ENCODE assay signal across 10 cellular contexts in the genomic region with DNA sequence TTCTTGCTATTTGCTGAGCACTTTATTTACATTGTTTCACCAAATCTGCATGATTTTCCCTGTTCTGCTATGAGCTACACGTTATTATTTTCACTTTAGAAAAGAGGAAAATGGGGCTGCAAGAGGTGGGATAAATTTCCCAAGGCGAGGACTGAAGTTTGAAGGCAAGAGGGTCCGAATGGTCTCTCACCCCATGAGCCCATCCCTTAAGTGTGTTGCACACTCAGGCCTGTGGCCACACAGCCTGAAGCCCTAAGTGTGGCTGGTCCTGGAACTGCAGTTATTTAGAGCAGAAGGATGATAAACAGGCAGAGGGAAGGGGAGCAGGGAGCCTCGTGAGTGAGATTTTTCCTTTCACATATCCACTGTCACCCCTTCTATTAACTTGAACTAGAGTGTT. TPM values are rescaled to one million over a fixed set of nuclear protein-coding genes. Genes with fewer than 3 reads are reported as not detected.
DNase-seq lines count a peak whose midpoint lies in the region; ATAC-seq and TF ChIP-seq lines count a peak whose summit lies in the region.
"Had no signal": no experiment of that assay in that cellular context is flagged by ENCODE, and none has a peak within 500 bp of the region (broad histone marks: within the 10 kb centered on the region; RNA-seq: fewer than 3 reads in every experiment).

No MANE protein-coding gene starts in this region.

- peak in 1 of 2 donors; percentile 41 for TF ChIP-seq RAD21 in liver (IDR thresholded peaks at IDR 0.05)

- no peak for ATAC-seq in GM21515 (IDR thresholded peaks at IDR 0.05; ENCODE audit: unreplicated experiment)
- ATAC-seq: body of pancreas had no signal

- no peak overlapping the region for H3K9ac ChIP-seq in liver (ENCODE audit: low read depth in 1 of 2, low read length in 2 of 2)

- in situ Hi-C loops in astrocyte of the spinal cord (cut with HindIII; ENCODE audit: low sequenced_read_pairs), result no loop called here

- DNase-seq in D341Med (ENCODE audit: low spot score), result peak; percentile 50
- peak; percentile 7 to 54 for DNase-seq in Kasumi-1 (lab: John Stamatoyannopoulos, UW)
- DNase-seq in astrocyte of the spinal cord (ENCODE audit: low read depth, low spot score), result no peak
- no peak for DNase-seq in T-helper 1 cell
- no peak for DNase-seq in NCI-H2107 treated with DMSO at 0.1 percent for 48 hours (lab: John Stamatoyannopoulos, UW; ENCODE audit: unreplicated experiment)
- no peak for DNase-seq in KG1 (lab: John Stamatoyannopoulos, UW)
- DNase-seq: activated T-cell treated with anti-CD3 and anti-CD28 coated beads, Interleukin-2, amount 50 U/mL, for 1 hour; body of pancreas had no signal

- no peaks in the 10 kb centered on the region for H3K9me3 ChIP-seq in liver (ENCODE audit: control insufficient read depth in 4 of 4, low read length in 3 of 4)
- H3K9me3 ChIP-seq: body of pancreas had no signal

- H3K4me1 ChIP-seq in liver (ENCODE audit: control insufficient read depth in 4 of 4, insufficient read depth in 4 of 4, low read length in 3 of 4), result no peaks in the 10 kb centered on the region
- H3K4me1 ChIP-seq: body of pancreas had no signal

- no peaks in the 10 kb centered on the region for H3K36me3 ChIP-seq in liver (ENCODE audit: control insufficient read depth in 4 of 4, insufficient read depth in 3 of 4, low read depth in 1 of 4, low read length in 3 of 4)

- H3K4me3 ChIP-seq in astrocyte of the spinal cord (ENCODE audit: low read depth, low read length) (no peak overlapping the region), liver (ENCODE audit: low read depth in 1 of 3, low read length in 3 of 3) (no peak overlapping the region)
- H3K4me3 ChIP-seq: body of pancreas had no signal

- H3K27ac ChIP-seq in liver (ENCODE audit: low read depth in 1 of 2, low read length in 2 of 2), result no peak overlapping the region
- H3K27ac ChIP-seq: body of pancreas had no signal

- peaks cover 0 to 7% (median under 1%) of the 10 kb centered on the region in 4 donors for H3K27me3 ChIP-seq in liver (ENCODE audit: control insufficient read depth in 4 of 4, insufficient read depth in 4 of 4, low read length in 3 of 4)
- H3K27me3 ChIP-seq: body of pancreas had no signal

- peak; percentile 37 for TF ChIP-seq CTCF in astrocyte of the spinal cord (IDR thresholded peaks at IDR 0.05; ENCODE audit: low read depth, low read length)
- peak; percentile 19 for TF ChIP-seq CTCF in liver (IDR thresholded peaks at IDR 0.05; ENCODE audit: low read depth, low read length, missing input control)

- 73% methylated on average over 4 of the region's 4 CpGs for WGBS in liver

TF ChIP-seq in liver, 16 proteins besides CTCF, POLR2A, EP300 and RAD21:
- TF ChIP-seq RXRA (IDR thresholded peaks at IDR 0.05), result no peak
- TF ChIP-seq, protein P1, sequence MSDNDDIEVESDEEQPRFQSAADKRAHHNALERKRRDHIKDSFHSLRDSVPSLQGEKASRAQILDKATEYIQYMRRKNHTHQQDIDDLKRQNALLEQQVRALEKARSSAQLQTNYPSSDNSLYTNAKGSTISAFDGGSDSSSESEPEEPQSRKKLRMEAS (IDR thresholded peaks at IDR 0.05), result no peak
- no peak for TF ChIP-seq HNF4G (IDR thresholded peaks at IDR 0.05)
- no peak for TF ChIP-seq FOXA1 (IDR thresholded peaks at IDR 0.05)
- TF ChIP-seq EGR1 (IDR thresholded peaks at IDR 0.05; ENCODE audit: low read depth in 2 of 2), result no peak
- TF ChIP-seq ATF3 (IDR thresholded peaks at IDR 0.05), result no peak
- no peak for TF ChIP-seq JUND (IDR thresholded peaks at IDR 0.05)
- no peak for TF ChIP-seq NR2F2 (IDR thresholded peaks at IDR 0.05)
- no peak for TF ChIP-seq HNF4A (conservative IDR thresholded peaks at IDR 0.05)
- TF ChIP-seq YY1 (IDR thresholded peaks at IDR 0.05), result no peak
- TF ChIP-seq TAF1 (conservative IDR thresholded peaks at IDR 0.05), result no peak
- no peak for TF ChIP-seq ZBTB33 (IDR thresholded peaks at IDR 0.05)

RNA-seq across cellular contexts. Expression of gene PDE8B, which starts 7.8 kb away (rescaled TPM):
- total RNA-seq in liver, result under 1 TPM; 0.19 to 0.59 TPM
- polyA plus RNA-seq in liver, result under 1 TPM; 0.39 to 0.82 TPM

Comparison
In these comparisons a context has a peak if more than half of its experiments do, and no peak if none do; other contexts are left out.
1. DNase-seq: peak in D341Med (single experiment) and Kasumi-1 (2 of 2); none in astrocyte of the spinal cord (single experiment), T-helper 1 cell (0 of 5), NCI-H2107 treated with DMSO at 0.1 percent for 48 hours (single experiment) and KG1 (single experiment).